Comparison of ENCODE assay signal across 36 cellular contexts in genomic region chr15:48371550-48371949, GRCh38.
"Had no signal": no experiment of that assay in that cellular context is flagged by ENCODE, and none has a peak within 500 bp of the region (broad histone marks: within the 10 kb centered on the region; RNA-seq: fewer than 3 reads in every experiment).

No MANE protein-coding gene starts in this region.

- H3K9me3 Mint-ChIP-seq: activated B cell treated with CpG ODN at 0.5 μM for 24 hours; activated CD4-positive, alpha-beta memory T cell treated with anti-CD3 and anti-CD28 coated beads for 36 hours; activated CD4-positive, alpha-beta T cell treated with anti-CD3 and anti-CD28 coated beads, Interleukin-2, amount 10 ng/mL, durations not matched to agents 24 days and 14 days; activated CD8-positive, alpha-beta T cell treated with anti-CD3 and anti-CD28 coated beads for 36 hours; activated naive CD4-positive, alpha-beta T cell treated with anti-CD3 and anti-CD28 coated beads, Interleukin-2, amount 10 ng/mL, durations not matched to agents 7 days and 5 days; activated naive CD4-positive, alpha-beta T cell treated with anti-CD3 and anti-CD28 coated beads, Interleukin-2, amount 50 U/mL, for 24 hours; activated naive CD8-positive, alpha-beta T cell treated with anti-CD3 and anti-CD28 coated beads, Interleukin-2, amount 10 ng/mL, durations not matched to agents 7 days and 5 days; activated naive CD8-positive, alpha-beta T cell treated with anti-CD3 and anti-CD28 coated beads, Interleukin-2, amount 50 U/mL, for 24 hours; activated T-cell treated with anti-CD3 and anti-CD28 coated beads, Interleukin-2, amount 50 U/mL, for 4 hours; activated T-cell treated with anti-CD3 and anti-CD28 coated beads, Interleukin-2, amount 50 U/mL, for 72 hours; activated T-helper 1 cell treated with anti-CD3 and anti-CD28 coated beads, Interleukin-12 subunit alpha, Interleukin-12 subunit beta, Interleukin-2, Interleukin-4 antibody, amounts not matched to agents 30 ng/mL and 10 ng/mL and 1 ng/mL, durations not matched to agents 14 hours and 24 hours and 36 hours; activated T-helper 17 cell treated with anti-CD3 and anti-CD28 coated beads, Interleukin-2, amount 50 U/mL, for 72 hours; central memory CD8-positive, alpha-beta T cell; T-helper 1 cell treated with Interleukin-12 subunit alpha and Interleukin-12 subunit beta and Interleukin-4 antibody, amounts not matched to agents 30 μg/mL and 1 μg/mL, for 36 hours; T-helper 2 cell treated with Interferon-gamma antibody and Interleukin-4, amounts not matched to agents 5 μg/mL and 100 μg/mL, for 36 hours had no signal

- H3K4me3 ChIP-seq: ascending aorta, cardiac muscle cell had no signal

- H3K4me3 Mint-ChIP-seq: activated B cell treated with CpG ODN at 0.5 μM for 24 hours; activated CD4-positive, alpha-beta memory T cell treated with anti-CD3 and anti-CD28 coated beads for 36 hours; activated CD4-positive, alpha-beta T cell treated with anti-CD3 and anti-CD28 coated beads, Interleukin-2, amount 10 ng/mL, durations not matched to agents 24 days and 14 days; activated CD8-positive, alpha-beta T cell treated with anti-CD3 and anti-CD28 coated beads for 36 hours; activated naive CD4-positive, alpha-beta T cell treated with anti-CD3 and anti-CD28 coated beads, Interleukin-2, amount 10 ng/mL, durations not matched to agents 7 days and 5 days; activated naive CD4-positive, alpha-beta T cell treated with anti-CD3 and anti-CD28 coated beads, Interleukin-2, amount 50 U/mL, for 24 hours; activated naive CD8-positive, alpha-beta T cell; activated naive CD8-positive, alpha-beta T cell treated with anti-CD3 and anti-CD28 coated beads, Interleukin-2, amount 10 ng/mL, durations not matched to agents 7 days and 5 days; activated naive CD8-positive, alpha-beta T cell treated with anti-CD3 and anti-CD28 coated beads, Interleukin-2, amount 50 U/mL, for 24 hours; activated T-cell treated with anti-CD3 and anti-CD28 coated beads, Interleukin-2, amount 50 U/mL, for 4 hours; activated T-cell treated with anti-CD3 and anti-CD28 coated beads, Interleukin-2, amount 50 U/mL, for 72 hours; activated T-helper 1 cell treated with anti-CD3 and anti-CD28 coated beads, Interleukin-12 subunit alpha, Interleukin-12 subunit beta, Interleukin-2, Interleukin-4 antibody, amounts not matched to agents 30 ng/mL and 10 ng/mL and 1 ng/mL, durations not matched to agents 14 hours and 24 hours and 36 hours; activated T-helper 17 cell treated with anti-CD3 and anti-CD28 coated beads, Interleukin-2, amount 50 U/mL, for 72 hours; brain; central memory CD8-positive, alpha-beta T cell; T-helper 1 cell treated with Interleukin-12 subunit alpha and Interleukin-12 subunit beta and Interleukin-4 antibody, amounts not matched to agents 30 μg/mL and 1 μg/mL, for 36 hours; T-helper 2 cell treated with Interferon-gamma antibody and Interleukin-4, amounts not matched to agents 5 μg/mL and 100 μg/mL, for 36 hours had no signal

- H3K4me1 Mint-ChIP-seq: activated B cell treated with CpG ODN at 0.5 μM for 24 hours; activated CD4-positive, alpha-beta T cell treated with anti-CD3 and anti-CD28 coated beads, Interleukin-2, amount 10 ng/mL, durations not matched to agents 24 days and 14 days; activated naive CD4-positive, alpha-beta T cell treated with anti-CD3 and anti-CD28 coated beads, Interleukin-2, amount 10 ng/mL, durations not matched to agents 7 days and 5 days; activated naive CD4-positive, alpha-beta T cell treated with anti-CD3 and anti-CD28 coated beads, Interleukin-2, amount 50 U/mL, for 24 hours; activated naive CD8-positive, alpha-beta T cell treated with anti-CD3 and anti-CD28 coated beads, Interleukin-2, amount 10 ng/mL, durations not matched to agents 7 days and 5 days; activated naive CD8-positive, alpha-beta T cell treated with anti-CD3 and anti-CD28 coated beads, Interleukin-2, amount 50 U/mL, for 24 hours; activated T-helper 17 cell treated with anti-CD3 and anti-CD28 coated beads, Interleukin-2, amount 50 U/mL, for 72 hours; central memory CD8-positive, alpha-beta T cell had no signal

- ATAC-seq: activated CD8-positive, alpha-beta T cell treated with anti-CD3 and anti-CD28 coated beads for 36 hours; activated naive CD8-positive, alpha-beta T cell treated with anti-CD3 and anti-CD28 coated beads, Interleukin-2, amount 50 U/mL, for 24 hours; activated T-cell treated with anti-CD3 and anti-CD28 coated beads, Interleukin-2, amount 50 U/mL, for 4 hours; activated T-cell treated with anti-CD3 and anti-CD28 coated beads, Interleukin-2, amount 50 U/mL, for 72 hours; activated T-helper 17 cell treated with anti-CD3 and anti-CD28 coated beads, Interleukin-2, amount 50 U/mL, for 72 hours had no signal

- H3K27ac Mint-ChIP-seq: activated B cell treated with CpG ODN at 0.5 μM for 24 hours; activated CD4-positive, alpha-beta memory T cell treated with anti-CD3 and anti-CD28 coated beads for 36 hours; activated CD4-positive, alpha-beta T cell treated with anti-CD3 and anti-CD28 coated beads, Interleukin-2, amount 10 ng/mL, durations not matched to agents 24 days and 14 days; activated CD8-positive, alpha-beta T cell treated with anti-CD3 and anti-CD28 coated beads for 36 hours; activated naive CD4-positive, alpha-beta T cell treated with anti-CD3 and anti-CD28 coated beads, Interleukin-2, amount 10 ng/mL, durations not matched to agents 7 days and 5 days; activated naive CD4-positive, alpha-beta T cell treated with anti-CD3 and anti-CD28 coated beads, Interleukin-2, amount 50 U/mL, for 24 hours; activated naive CD8-positive, alpha-beta T cell; activated naive CD8-positive, alpha-beta T cell treated with anti-CD3 and anti-CD28 coated beads, Interleukin-2, amount 10 ng/mL, durations not matched to agents 7 days and 5 days; activated naive CD8-positive, alpha-beta T cell treated with anti-CD3 and anti-CD28 coated beads, Interleukin-2, amount 50 U/mL, for 24 hours; activated T-cell treated with anti-CD3 and anti-CD28 coated beads, Interleukin-2, amount 50 U/mL, for 72 hours; activated T-helper 1 cell treated with anti-CD3 and anti-CD28 coated beads, Interleukin-12 subunit alpha, Interleukin-12 subunit beta, Interleukin-2, Interleukin-4 antibody, amounts not matched to agents 30 ng/mL and 10 ng/mL and 1 ng/mL, durations not matched to agents 14 hours and 24 hours and 36 hours; activated T-helper 17 cell treated with anti-CD3 and anti-CD28 coated beads, Interleukin-2, amount 50 U/mL, for 72 hours; brain; T-helper 1 cell treated with Interleukin-12 subunit alpha and Interleukin-12 subunit beta and Interleukin-4 antibody, amounts not matched to agents 30 μg/mL and 1 μg/mL, for 36 hours; T-helper 2 cell treated with Interferon-gamma antibody and Interleukin-4, amounts not matched to agents 5 μg/mL and 100 μg/mL, for 36 hours had no signal

- DNase-seq: activated B cell treated with CpG ODN at 0.5 μM for 24 hours; activated CD4-positive, alpha-beta memory T cell treated with anti-CD3 and anti-CD28 coated beads for 36 hours; activated CD4-positive, alpha-beta T cell treated with anti-CD3 and anti-CD28 coated beads for 4 hours; activated CD4-positive, alpha-beta T cell treated with anti-CD3 and anti-CD28 coated beads, Interleukin-2, amount 10 ng/mL, durations not matched to agents 24 days and 14 days; activated CD4-positive, alpha-beta T cell treated with anti-CD3 and anti-CD28 coated beads, Interleukin-2, amount 50 U/mL, for 1 hour; activated CD4-positive, alpha-beta T cell treated with anti-CD3 and anti-CD28 coated beads, Interleukin-2, amount 50 U/mL, for 4 hours; activated CD4-positive, CD25-positive, alpha-beta regulatory T cell treated with anti-CD3 and anti-CD28 coated beads, Interleukin-2, amount 50 U/mL, for 72 hours; activated CD8-positive, alpha-beta memory T cell treated with anti-CD3 and anti-CD28 coated beads, Interleukin-2, amount 50 U/mL, for 4 hours; activated CD8-positive, alpha-beta T cell treated with anti-CD3 and anti-CD28 coated beads for 36 hours; activated effector memory CD4-positive, alpha-beta T cell treated with Interleukin-2 at 50 U/mL for 16 hours; activated gamma-delta T cell; activated naive CD4-positive, alpha-beta T cell treated with anti-CD3 and anti-CD28 coated beads, Interleukin-2, amount 10 ng/mL, durations not matched to agents 7 days and 5 days; activated naive CD4-positive, alpha-beta T cell treated with Interleukin-2 at 50 U/mL for 16 hours; activated naive CD8-positive, alpha-beta T cell treated with anti-CD3 and anti-CD28 coated beads, Interleukin-2, amount 10 ng/mL, durations not matched to agents 7 days and 5 days; activated naive CD8-positive, alpha-beta T cell treated with anti-CD3 and anti-CD28 coated beads, Interleukin-2, amount 50 U/mL, for 24 hours; activated T-cell treated with anti-CD3 and anti-CD28 coated beads for 4 hours; activated T-cell treated with anti-CD3 and anti-CD28 coated beads, Interleukin-2, amount 50 U/mL, for 1 hour; activated T-cell treated with anti-CD3 and anti-CD28 coated beads, Interleukin-2, amount 50 U/mL, for 4 hours; activated T-cell treated with anti-CD3 and anti-CD28 coated beads, Interleukin-2, amount 50 U/mL, for 72 hours; amygdala; anterior cingulate cortex; caudate nucleus; cerebellar nuclear complex; T-helper 1 cell; T-helper 2 cell; T-helper 9 cell had no signal

- H3K36me3 Mint-ChIP-seq: activated CD4-positive, alpha-beta memory T cell treated with anti-CD3 and anti-CD28 coated beads for 36 hours; activated naive CD4-positive, alpha-beta T cell treated with anti-CD3 and anti-CD28 coated beads, Interleukin-2, amount 10 ng/mL, durations not matched to agents 7 days and 5 days; activated naive CD4-positive, alpha-beta T cell treated with anti-CD3 and anti-CD28 coated beads, Interleukin-2, amount 50 U/mL, for 24 hours; activated naive CD8-positive, alpha-beta T cell; activated naive CD8-positive, alpha-beta T cell treated with anti-CD3 and anti-CD28 coated beads, Interleukin-2, amount 10 ng/mL, durations not matched to agents 7 days and 5 days; brain had no signal
